Comparison of ENCODE assay signal across 3 cellular contexts in the genomic region with DNA sequence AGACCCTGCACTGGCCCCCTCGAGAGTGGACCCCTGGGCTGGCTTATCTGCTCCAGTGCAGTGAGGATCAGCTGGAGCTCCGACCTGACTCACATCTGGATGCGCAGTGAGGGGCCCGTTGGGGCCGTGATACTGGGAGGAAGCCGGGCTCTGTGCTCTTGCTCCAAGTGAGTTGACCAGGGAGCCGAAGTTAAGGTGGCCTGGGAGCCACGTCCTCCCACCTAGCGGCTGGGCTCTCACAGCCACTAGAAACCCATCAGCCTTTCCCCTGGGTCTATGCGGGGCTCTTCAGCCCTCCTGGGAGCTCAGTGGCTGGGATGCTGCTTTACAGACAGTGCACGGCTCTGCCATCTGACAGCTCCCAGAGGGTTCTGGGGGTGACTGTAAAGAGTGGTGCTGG.
TF ChIP-seq lines count a peak whose summit lies in the region.

No MANE protein-coding gene starts in this region.

TF ChIP-seq in SK-N-SH treated with all-trans-retinoic acid at 6 μM for 48 hours, 23 proteins besides CTCF, POLR2A, EP300 and RAD21:
- no peak for TF ChIP-seq TCF4 (CRISPR knock-in tag; IDR thresholded peaks at IDR 0.05; ENCODE audit: borderline replicate concordance)
- TF ChIP-seq, protein P1, sequence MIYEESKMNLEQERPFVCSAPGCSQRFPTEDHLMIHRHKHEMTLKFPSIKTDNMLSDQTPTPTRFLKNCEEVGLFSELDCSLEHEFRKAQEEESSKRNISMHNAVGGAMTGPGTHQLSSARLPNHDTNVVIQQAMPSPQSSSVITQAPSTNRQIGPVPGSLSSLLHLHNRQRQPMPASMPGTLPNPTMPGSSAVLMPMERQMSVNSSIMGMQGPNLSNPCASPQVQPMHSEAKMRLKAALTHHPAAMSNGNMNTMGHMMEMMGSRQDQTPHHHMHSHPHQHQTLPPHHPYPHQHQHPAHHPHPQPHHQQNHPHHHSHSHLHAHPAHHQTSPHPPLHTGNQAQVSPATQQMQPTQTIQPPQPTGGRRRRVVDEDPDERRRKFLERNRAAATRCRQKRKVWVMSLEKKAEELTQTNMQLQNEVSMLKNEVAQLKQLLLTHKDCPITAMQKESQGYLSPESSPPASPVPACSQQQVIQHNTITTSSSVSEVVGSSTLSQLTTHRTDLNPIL (CRISPR knock-in tag; IDR thresholded peaks at IDR 0.05; ENCODE audit: low read depth): no peak
- TF ChIP-seq RARB (CRISPR knock-in tag; IDR thresholded peaks at IDR 0.05): no peak
- no peak for TF ChIP-seq BACH2 (CRISPR knock-in tag; IDR thresholded peaks at IDR 0.05; ENCODE audit: borderline replicate concordance)
- TF ChIP-seq ZNF565 (CRISPR knock-in tag; conservative IDR thresholded peaks at IDR 0.05; ENCODE audit: low read depth): no peak
- TF ChIP-seq, protein P2, sequence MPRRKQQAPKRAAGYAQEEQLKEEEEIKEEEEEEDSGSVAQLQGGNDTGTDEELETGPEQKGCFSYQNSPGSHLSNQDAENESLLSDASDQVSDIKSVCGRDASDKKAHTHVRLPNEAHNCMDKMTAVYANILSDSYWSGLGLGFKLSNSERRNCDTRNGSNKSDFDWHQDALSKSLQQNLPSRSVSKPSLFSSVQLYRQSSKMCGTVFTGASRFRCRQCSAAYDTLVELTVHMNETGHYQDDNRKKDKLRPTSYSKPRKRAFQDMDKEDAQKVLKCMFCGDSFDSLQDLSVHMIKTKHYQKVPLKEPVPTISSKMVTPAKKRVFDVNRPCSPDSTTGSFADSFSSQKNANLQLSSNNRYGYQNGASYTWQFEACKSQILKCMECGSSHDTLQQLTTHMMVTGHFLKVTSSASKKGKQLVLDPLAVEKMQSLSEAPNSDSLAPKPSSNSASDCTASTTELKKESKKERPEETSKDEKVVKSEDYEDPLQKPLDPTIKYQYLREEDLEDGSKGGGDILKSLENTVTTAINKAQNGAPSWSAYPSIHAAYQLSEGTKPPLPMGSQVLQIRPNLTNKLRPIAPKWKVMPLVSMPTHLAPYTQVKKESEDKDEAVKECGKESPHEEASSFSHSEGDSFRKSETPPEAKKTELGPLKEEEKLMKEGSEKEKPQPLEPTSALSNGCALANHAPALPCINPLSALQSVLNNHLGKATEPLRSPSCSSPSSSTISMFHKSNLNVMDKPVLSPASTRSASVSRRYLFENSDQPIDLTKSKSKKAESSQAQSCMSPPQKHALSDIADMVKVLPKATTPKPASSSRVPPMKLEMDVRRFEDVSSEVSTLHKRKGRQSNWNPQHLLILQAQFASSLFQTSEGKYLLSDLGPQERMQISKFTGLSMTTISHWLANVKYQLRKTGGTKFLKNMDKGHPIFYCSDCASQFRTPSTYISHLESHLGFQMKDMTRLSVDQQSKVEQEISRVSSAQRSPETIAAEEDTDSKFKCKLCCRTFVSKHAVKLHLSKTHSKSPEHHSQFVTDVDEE (CRISPR knock-in tag; IDR thresholded peaks at IDR 0.05): no peak
- TF ChIP-seq ARNTL (CRISPR knock-in tag; IDR thresholded peaks at IDR 0.05; ENCODE audit: borderline replicate concordance, low read depth): no peak
- TF ChIP-seq ZNF8 (CRISPR knock-in tag; IDR thresholded peaks at IDR 0.05): no peak
- TF ChIP-seq PPARA (CRISPR knock-in tag; IDR thresholded peaks at IDR 0.05; ENCODE audit: borderline replicate concordance): no peak
- no peak for TF ChIP-seq TOX (CRISPR knock-in tag; IDR thresholded peaks at IDR 0.05; ENCODE audit: borderline replicate concordance)

TF ChIP-seq in SK-N-SH, 30 proteins besides CTCF, POLR2A, EP300 and RAD21:
- no peak for TF ChIP-seq TAF1 (IDR thresholded peaks at IDR 0.05; ENCODE audit: borderline replicate concordance, low read depth, low read length)
- no peak for TF ChIP-seq NRF1 (IDR thresholded peaks at IDR 0.05; ENCODE audit: low read depth, low read length)

TF ChIP-seq in HEK293, 187 proteins besides CTCF, POLR2A, EP300 and RAD21:
- no peak for TF ChIP-seq ZNF768 (tag by site-specific recombination; IDR thresholded peaks at IDR 0.05)
- peak; percentile 36; the same call in 1 of the 2 replicates for TF ChIP-seq ZIC2 (tag by site-specific recombination; IDR thresholded peaks at IDR 0.05)
- TF ChIP-seq BCL11B (tag by site-specific recombination; IDR thresholded peaks at IDR 0.05; ENCODE audit: low read depth): no peak
